Comparison of ENCODE assay signal across 16 cellular contexts in the genomic region with DNA sequence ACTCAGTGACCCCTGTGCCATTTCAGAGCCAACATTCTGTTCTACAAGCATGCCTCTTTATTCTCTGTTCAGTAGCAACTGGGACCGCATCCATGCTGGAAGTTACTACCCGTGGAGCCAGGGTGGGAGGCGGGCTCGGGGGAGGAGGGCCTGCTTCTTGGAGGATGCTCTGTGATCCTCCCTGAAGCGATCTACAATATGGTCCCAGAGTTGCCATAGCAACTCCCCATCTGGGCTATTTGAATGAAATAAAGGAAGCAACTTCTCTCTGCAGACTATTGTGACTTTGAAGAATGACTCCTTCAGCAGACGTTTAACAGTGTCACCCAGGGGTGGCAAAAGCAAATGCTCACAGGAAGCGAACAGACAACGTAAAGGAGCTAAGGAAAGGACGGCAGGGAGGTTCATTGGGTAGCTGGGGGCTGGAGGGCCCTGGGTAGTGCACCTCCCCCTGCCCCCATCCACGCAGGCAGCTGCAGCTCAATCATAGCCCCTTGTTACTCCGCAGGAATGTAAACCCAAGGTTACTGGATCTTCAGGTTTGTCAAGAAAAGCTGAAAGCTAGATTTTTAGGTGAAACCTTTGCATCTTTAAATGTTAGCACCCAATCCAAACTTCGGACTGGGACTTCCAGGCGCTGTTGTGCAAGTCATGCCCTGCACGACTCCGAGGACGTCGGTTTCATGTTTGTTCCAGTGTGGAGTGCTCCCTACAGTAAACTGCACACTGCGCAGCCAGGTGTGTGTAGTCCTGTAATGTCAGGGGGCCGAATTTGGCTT. TPM values are rescaled to one million over a fixed set of nuclear protein-coding genes. Genes with fewer than 3 reads are reported as not detected.
A peak's percentile ranks its signal among the peaks of the same experiment; 100 is the strongest.
DNase-seq lines count a peak whose midpoint lies in the region; ATAC-seq and TF ChIP-seq lines count a peak whose summit lies in the region.
"Had no signal": no experiment of that assay in that cellular context is flagged by ENCODE, and none has a peak within 500 bp of the region (broad histone marks: within the 10 kb centered on the region; RNA-seq: fewer than 3 reads in every experiment).

No MANE protein-coding gene starts in this region.

- 79% methylated on average over 17 of the region's 19 CpGs for WGBS in mesenchymal stem cell
- WGBS in esophagus muscularis mucosa = 73% methylated on average over 19 of the region's 19 CpGs

- H3K9ac ChIP-seq in mesenchymal stem cell (ENCODE audit: low read length) = no peak overlapping the region

- no peak overlapping the region for H2BK12ac ChIP-seq in mesenchymal stem cell (ENCODE audit: low read length in 2 of 2)

- H3K4me2 ChIP-seq in mesenchymal stem cell (ENCODE audit: low read length, poor library complexity, severe bottlenecking) = no peak overlapping the region

- intact Hi-C loops in esophagus muscularis mucosa (cut with DNase I) = no loop called here

- no peak overlapping the region for H2BK5ac ChIP-seq in mesenchymal stem cell (ENCODE audit: low read depth, low read length, poor library complexity, severe bottlenecking)

- no peak for TF ChIP-seq EP300 in esophagus muscularis mucosa (IDR thresholded peaks at IDR 0.05)

- H3K23ac ChIP-seq in mesenchymal stem cell (ENCODE audit: low read length in 2 of 2) = no peak overlapping the region

- no peaks in the 10 kb centered on the region for H3K9me3 Mint-ChIP-seq in naive thymus-derived CD8-positive, alpha-beta T cell

- H3K9me3 ChIP-seq in mesenchymal stem cell (ENCODE audit: control insufficient read depth, low read length) (no peaks in the 10 kb centered on the region), esophagus muscularis mucosa (no peaks in the 10 kb centered on the region)

- H3K79me1 ChIP-seq in mesenchymal stem cell (replicated peaks; ENCODE audit: low read length, poor library complexity, severe bottlenecking) = no peaks in the 10 kb centered on the region

- H3K27me3 ChIP-seq in mesenchymal stem cell (ENCODE audit: control insufficient read depth in 1 of 2, insufficient read depth in 1 of 2, low read length in 2 of 2) (peaks cover 0 to 4% of the 10 kb centered on the region in 2 experiments), esophagus muscularis mucosa (peaks cover 0 to 11% (median 0%) of the 10 kb centered on the region in 4 donors)

- H3K4me3 ChIP-seq in mesenchymal stem cell (ENCODE audit: insufficient read depth in 1 of 2, low read depth in 1 of 2, low read length in 2 of 2) = no peak overlapping the region
- no peak overlapping the region for H3K4me3 ChIP-seq in esophagus muscularis mucosa

- POLR2A ChIA-PET in naive thymus-derived CD8-positive, alpha-beta T cell (lab: Charles Lee) = interaction anchor here (0.7 to 3.6 kb wide), 6 partner anchors 31 to 61 kb away, joined by 3 to 12 read pairs (median 5); no protein-coding TSS in a partner anchor

- H3K27ac Mint-ChIP-seq in naive thymus-derived CD8-positive, alpha-beta T cell = peak overlapping the region in 9 of 10 donors; percentile 4 to 82 (median 49)

- H3K4me1 ChIP-seq in mesenchymal stem cell (ENCODE audit: control insufficient read depth, insufficient read depth, low read depth, low read length) (peaks cover 9% of the 10 kb centered on the region), esophagus muscularis mucosa (no peaks in the 10 kb centered on the region)

- H3K4me3 Mint-ChIP-seq in naive thymus-derived CD8-positive, alpha-beta T cell = peak overlapping the region in 1 of 10 donors; percentile 6

- no peak overlapping the region for H2AFZ ChIP-seq in mesenchymal stem cell (ENCODE audit: low read depth, low read length)

- no peak overlapping the region for H2BK15ac ChIP-seq in mesenchymal stem cell (ENCODE audit: low read depth, poor library complexity, severe bottlenecking)

- TF ChIP-seq CTCF in esophagus muscularis mucosa (IDR thresholded peaks at IDR 0.05) = no peak

- no peak overlapping the region for H2AK5ac ChIP-seq in mesenchymal stem cell (ENCODE audit: low read length, severe bottlenecking)

- H3K36me3 ChIP-seq in mesenchymal stem cell (ENCODE audit: control insufficient read depth in 1 of 2, insufficient read depth in 2 of 2, low read depth in 1 of 2, low read length in 2 of 2) (no peaks in the 10 kb centered on the region), esophagus muscularis mucosa (no peaks in the 10 kb centered on the region)
- H3K36me3 ChIP-seq: WERI-Rb-1 had no signal

- no peak overlapping the region for H4K91ac ChIP-seq in mesenchymal stem cell (ENCODE audit: low read length)

- H3K4ac ChIP-seq in mesenchymal stem cell (ENCODE audit: low read depth in 1 of 2, low read length in 2 of 2) = no peak overlapping the region

- no peak overlapping the region for H3K14ac ChIP-seq in mesenchymal stem cell (ENCODE audit: low read length in 2 of 2)

- peak; percentile 31 for DNase-seq in DMS53 (lab: John Stamatoyannopoulos, UW)
- DNase-seq in DMS53 treated with DMSO at 0.1 percent for 48 hours (lab: John Stamatoyannopoulos, UW; ENCODE audit: unreplicated experiment) = no peak
- DNase-seq in MV-4-11 (lab: John Stamatoyannopoulos, UW) = peak; percentile 55
- DNase-seq in anterior cingulate cortex (lab: John Stamatoyannopoulos, UW) = peak in 52 of 58 donors; percentile 17 to 87 (median 60)
- DNase-seq in naive thymus-derived CD8-positive, alpha-beta T cell = peak in 3 of 10 donors; percentile 18 to 44 (median 32)
- no peak for DNase-seq in mesenchymal stem cell
- DNase-seq in COLO829 (ENCODE audit: low spot score) = no peak
- no peak for DNase-seq in esophagus muscularis mucosa (ENCODE audit: extremely low spot score)
- DNase-seq: 8988T; activated naive CD4-positive, alpha-beta T cell; DND-41; kidney glomerular epithelial cell; NCI-H187; stimulated activated CD4-positive, alpha-beta T cell treated with anti-CD3 and anti-CD28 coated beads, Interleukin-1b, Interleukin-23, amount 100 ng/mL, for 48 hours; stimulated activated naive CD8-positive, alpha-beta T cell treated with anti-CD3 and anti-CD28 coated beads, Interleukin-15, Interleukin-2, amounts not matched to agents 100 U/mL and 50 U/mL, for 24 hours; WERI-Rb-1 had no signal

- no peaks in the 10 kb centered on the region for H3K36me3 Mint-ChIP-seq in naive thymus-derived CD8-positive, alpha-beta T cell

- ATAC-seq in naive thymus-derived CD8-positive, alpha-beta T cell = peak in 1 of 2 donors; percentile 21
- ATAC-seq: stimulated activated naive CD8-positive, alpha-beta T cell treated with anti-CD3 and anti-CD28 coated beads, Interleukin-15, Interleukin-2, amounts not matched to agents 100 U/mL and 50 U/mL, for 24 hours had no signal

- H3K18ac ChIP-seq in mesenchymal stem cell (ENCODE audit: low read depth in 1 of 2, low read length in 2 of 2) = no peak overlapping the region

- H3K27ac ChIP-seq in mesenchymal stem cell (ENCODE audit: low read length, poor library complexity, severe bottlenecking) = no peak overlapping the region
- H3K27ac ChIP-seq in esophagus muscularis mucosa (replicated peaks in 1 of 4) = no peak overlapping the region
- H3K27ac ChIP-seq: WERI-Rb-1 had no signal

- H3K27me3 Mint-ChIP-seq in naive thymus-derived CD8-positive, alpha-beta T cell = no peaks in the 10 kb centered on the region

- no peak overlapping the region for H2BK120ac ChIP-seq in mesenchymal stem cell (ENCODE audit: low read depth, low read length)

- H4K8ac ChIP-seq in mesenchymal stem cell (ENCODE audit: low read length) = no peak overlapping the region

- peaks cover 28 to 47% (median 40%) of the 10 kb centered on the region in 4 donors for H3K4me1 Mint-ChIP-seq in naive thymus-derived CD8-positive, alpha-beta T cell

- TF ChIP-seq POLR2A in esophagus muscularis mucosa (IDR thresholded peaks at IDR 0.05; ENCODE audit: low read depth) = no peak

RNA-seq across cellular contexts. Expression of a gene that starts 51.1 kb away (rescaled TPM):
- total RNA-seq in naive thymus-derived CD8-positive, alpha-beta T cell = 1 to 10 TPM; 7.1 to 8.9 TPM
- 1 to 10 TPM; 3.7 to 6.7 (median 4.6) TPM for polyA plus RNA-seq in naive thymus-derived CD8-positive, alpha-beta T cell
- 13.8 TPM for polyA plus RNA-seq in mesenchymal stem cell (2013, experiment 1 of 2)
- polyA plus RNA-seq in mesenchymal stem cell (2013, experiment 2 of 2) = 14.8 TPM
- total RNA-seq in esophagus muscularis mucosa = 10 to 100 TPM in 2 of 4 donors, 1 to 10 TPM in 2; 8.3 to 13.0 (median 9.6) TPM

Comparison
In these comparisons a context has a peak if more than half of its experiments do, and no peak if none do; other contexts are left out.
1. DNase-seq: peak in DMS53 (single experiment), MV-4-11 (single experiment) and anterior cingulate cortex (52 of 58); none in DMS53 treated with DMSO at 0.1 percent for 48 hours (single experiment), mesenchymal stem cell (single experiment), COLO829 (single experiment) and esophagus muscularis mucosa (single experiment).